ENCODE assay signal across 27 cellular contexts in genomic region chr11:127737499-127737898, GRCh38.
DNase-seq lines count a peak whose midpoint lies in the region; ATAC-seq, FAIRE-seq and TF ChIP-seq lines count a peak whose summit lies in the region.
"Had no signal": no experiment of that assay in that cellular context is flagged by ENCODE, and none has a peak within 500 bp of the region (broad histone marks: within the 10 kb centered on the region; RNA-seq: fewer than 3 reads in every experiment).

No MANE protein-coding gene starts in this region.

- WGBS in HepG2 (ENCODE audit: low lambda C conversion rate), result 29% methylated on average over 2 of the region's 2 CpGs
- 74% methylated on average over 2 of the region's 2 CpGs for whole genome bisulfite sequencing in right lobe of liver (ENCODE audit: insufficient coverage, low coverage, low lambda C conversion rate, missing lambda C conversion rate)

- no peak for DNase-seq in HepG2 (ENCODE audit: low spot score)
- no peak for DNase-seq in right lobe of liver
- DNase-seq in endothelial cell of umbilical vein (ENCODE audit: low read depth, low spot score), result peak; percentile 2
- DNase-seq in mesenteric fat pad (ENCODE audit: low spot score), result no peak
- DNase-seq in naive thymus-derived CD8-positive, alpha-beta T cell, result no peak
- DNase-seq: 8988T; ACHN; BE2C; C1 segment of cervical spinal cord; CD4-positive, alpha-beta memory T cell; CD4-positive, CD25-positive, alpha-beta regulatory T cell; CD8-positive, alpha-beta memory T cell; COR-L47; DMS 273 treated with DMSO at 0.1 percent for 48 hours; DMS153; DMS53; DMS79; DND-41; EL; GDM1 had no signal

- H3K27me3 ChIP-seq in HepG2 (ENCODE audit: control insufficient read depth in 1 of 2, insufficient read depth in 2 of 2, low read length in 2 of 2) (no peaks in the 10 kb centered on the region), right lobe of liver (no peaks in the 10 kb centered on the region), endothelial cell of umbilical vein (ENCODE audit: control insufficient read depth in 2 of 2, insufficient read depth in 2 of 2, low read length in 2 of 2) (no peaks in the 10 kb centered on the region)
- H3K27me3 ChIP-seq: BE2C, BLaER1 had no signal

- no peaks in the 10 kb centered on the region for H3K4me1 ChIP-seq in HepG2 (ENCODE audit: insufficient read depth, low read length)
- H3K4me1 ChIP-seq in right lobe of liver, result no peaks in the 10 kb centered on the region
- H3K4me1 ChIP-seq in endothelial cell of umbilical vein (ENCODE audit: control insufficient read depth, extremely low read depth, insufficient read depth, low read length), result no peaks in the 10 kb centered on the region
- H3K4me1 ChIP-seq: BE2C had no signal

- H3K27ac ChIP-seq in HepG2 (ENCODE audit: extremely low read length, insufficient read depth, low read length), result no peak overlapping the region
- H3K27ac ChIP-seq in right lobe of liver, result no peak overlapping the region
- H3K27ac ChIP-seq in endothelial cell of umbilical vein (ENCODE audit: insufficient read depth, low read depth, low read length), result no peak overlapping the region
- H3K27ac ChIP-seq: BLaER1 had no signal

- FAIRE-seq in HepG2 (lab: Jason Lieb, UNC), result no peak
- FAIRE-seq in endothelial cell of umbilical vein (lab: Jason Lieb, UNC), result no peak
- FAIRE-seq: A204.1, GM12878, GM12892, GM18507 had no signal

- TF ChIP-seq EP300 in HepG2 (IDR thresholded peaks at IDR 0.05; ENCODE audit: low read depth in 2 of 2, low read length in 2 of 2) (no peak), HepG2 (CRISPR knock-in tag; IDR thresholded peaks at IDR 0.05; ENCODE audit: borderline replicate concordance) (no peak)

- H4K20me1 ChIP-seq in HepG2 (ENCODE audit: insufficient read depth, low read length) (no peaks in the 10 kb centered on the region), endothelial cell of umbilical vein (replicated peaks; ENCODE audit: control insufficient read depth, extremely low read depth, insufficient read depth, low read length) (no peaks in the 10 kb centered on the region)
- H4K20me1 ChIP-seq: BLaER1 had no signal

- H2AFZ ChIP-seq in HepG2 (ENCODE audit: low read length), result no peak overlapping the region
- no peak overlapping the region for H2AFZ ChIP-seq in endothelial cell of umbilical vein (ENCODE audit: low read depth, low read length)

- CTCF ChIA-PET in HepG2 (lab: Yijun Ruan, JAX; ENCODE audit: low intra/inter-chr PET ratio, low total read pairs) (no interaction called here), endothelial cell of umbilical vein (lab: Charles Lee) (no interaction called here)

- H3K4me1 Mint-ChIP-seq in nephron, result peaks cover 12% of the 10 kb centered on the region
- peaks cover 0 to 3% (median under 1%) of the 10 kb centered on the region in 4 donors for H3K4me1 Mint-ChIP-seq in naive thymus-derived CD8-positive, alpha-beta T cell
- H3K4me1 Mint-ChIP-seq: CD14-positive monocyte had no signal

- TF ChIP-seq CTCF in HepG2 (CRISPR knock-in tag; IDR thresholded peaks at IDR 0.05), result no peak
- TF ChIP-seq CTCF in right lobe of liver (IDR thresholded peaks at IDR 0.05), result no peak
- no peak for TF ChIP-seq CTCF in endothelial cell of umbilical vein (IDR thresholded peaks at IDR 0.05; ENCODE audit: extremely low read depth in 1 of 2, insufficient read depth in 1 of 2, low read depth in 1 of 2, low read length in 2 of 2)
- TF ChIP-seq CTCF in nephron (IDR thresholded peaks at IDR 0.05; ENCODE audit: unreplicated experiment in 3 of 3), result no peak

- H3K9me1 ChIP-seq in endothelial cell of umbilical vein (replicated peaks; ENCODE audit: control insufficient read depth, extremely low read depth, insufficient read depth, low read length), result no peaks in the 10 kb centered on the region

- H3K27ac Mint-ChIP-seq in nephron, result peak overlapping the region in 2 of 3 experiments; percentile 4 to 36
- no peak overlapping the region for H3K27ac Mint-ChIP-seq in naive thymus-derived CD8-positive, alpha-beta T cell
- H3K27ac Mint-ChIP-seq: CD14-positive monocyte; CD4-positive, alpha-beta memory T cell; CD4-positive, CD25-positive, alpha-beta regulatory T cell; CD8-positive, alpha-beta memory T cell had no signal

- intact Hi-C loops in HepG2 (cut with micrococcal nuclease; ENCODE audit: unreplicated experiment) (no loop called here), right lobe of liver (cut with DNase I) (no loop called here), endothelial cell of umbilical vein (cut with micrococcal nuclease) (no loop called here)

- H3K4me2 ChIP-seq in HepG2 (ENCODE audit: low read depth, low read length), result no peak overlapping the region
- H3K4me2 ChIP-seq in endothelial cell of umbilical vein (ENCODE audit: insufficient read depth, low read length), result no peak overlapping the region
- H3K4me2 ChIP-seq: BLaER1 had no signal

- H3K36me3 ChIP-seq in HepG2 (replicated peaks in 1 of 2; ENCODE audit: control insufficient read depth in 1 of 2, insufficient read depth in 2 of 2, low read length in 2 of 2), result no peaks in the 10 kb centered on the region
- H3K36me3 ChIP-seq in right lobe of liver, result no peaks in the 10 kb centered on the region
- H3K36me3 ChIP-seq in endothelial cell of umbilical vein (ENCODE audit: control insufficient read depth in 2 of 2, extremely low read depth in 1 of 2, insufficient read depth in 2 of 2, low read length in 2 of 2), result no peaks in the 10 kb centered on the region
- H3K36me3 ChIP-seq: BE2C, BLaER1 had no signal

- H3K9ac ChIP-seq in HepG2 (ENCODE audit: insufficient read depth, low read depth, low read length) (no peak overlapping the region), endothelial cell of umbilical vein (replicated peaks; ENCODE audit: extremely low read depth, insufficient read depth, low read length) (no peak overlapping the region)
- H3K9ac ChIP-seq: BLaER1 had no signal

- dilution Hi-C loops in endothelial cell of umbilical vein (cut with MboI; ENCODE audit: extremely low pct_ligation_motif_present, low sequenced_read_pairs), result no loop called here

- no TSS peak for BruUV-seq in HepG2 (replicated peaks; lab: Mats Ljungman, UMichigan)
- BruUV-seq in endothelial cell of umbilical vein (replicated peaks; lab: Mats Ljungman, UMichigan), result no TSS peak

- TF ChIP-seq RAD21 in HepG2 (CRISPR knock-in tag; IDR thresholded peaks at IDR 0.05), result no peak

- H3K36me3 Mint-ChIP-seq in nephron (ENCODE audit: low read depth), result no peaks in the 10 kb centered on the region
- H3K36me3 Mint-ChIP-seq in naive thymus-derived CD8-positive, alpha-beta T cell, result no peaks in the 10 kb centered on the region
- H3K36me3 Mint-ChIP-seq: CD14-positive monocyte; CD4-positive, alpha-beta memory T cell; CD4-positive, CD25-positive, alpha-beta regulatory T cell; CD8-positive, alpha-beta memory T cell had no signal

- H3K9me3 ChIP-seq in HepG2 (ENCODE audit: low read length), result peaks cover 81% of the 10 kb centered on the region
- H3K9me3 ChIP-seq in right lobe of liver, result no peaks in the 10 kb centered on the region
- no peaks in the 10 kb centered on the region for H3K9me3 ChIP-seq in endothelial cell of umbilical vein (replicated peaks; ENCODE audit: control insufficient read depth, insufficient read depth, low read length)
- H3K9me3 ChIP-seq: BE2C, BLaER1 had no signal

- no peak overlapping the region for H3K4me3 Mint-ChIP-seq in nephron
- no peak overlapping the region for H3K4me3 Mint-ChIP-seq in naive thymus-derived CD8-positive, alpha-beta T cell
- H3K4me3 Mint-ChIP-seq: CD14-positive monocyte; CD4-positive, alpha-beta memory T cell; CD4-positive, CD25-positive, alpha-beta regulatory T cell; CD8-positive, alpha-beta memory T cell had no signal

- TF ChIP-seq POLR2A in HepG2 (IDR thresholded peaks at IDR 0.05; ENCODE audit: insufficient read depth in 1 of 2, low read depth in 2 of 2, low read length in 2 of 2) (no peak), right lobe of liver (IDR thresholded peaks at IDR 0.05) (no peak), endothelial cell of umbilical vein (IDR thresholded peaks at IDR 0.05; ENCODE audit: low read depth, low read length) (no peak)

- ATAC-seq in HepG2 (no peak), right lobe of liver (no peak)
- ATAC-seq in naive thymus-derived CD8-positive, alpha-beta T cell, result no peak
- ATAC-seq: GM12878 had no signal

- in situ Hi-C loops in HepG2 (cut with HindIII; ENCODE audit: extremely low pct_ligation_motif_present, low pct_unique_long_range_greater_than_20kb), result no loop called here

- H3K4me3 ChIP-seq in HepG2 (replicated peaks in 1 of 3; ENCODE audit: insufficient read depth in 1 of 3, low read depth in 2 of 3, low read length in 3 of 3) (no peak overlapping the region), right lobe of liver (no peak overlapping the region), endothelial cell of umbilical vein (replicated peaks in 1 of 3; ENCODE audit: insufficient read depth in 1 of 3, low read depth in 1 of 3, low read length in 3 of 3) (no peak overlapping the region)
- H3K4me3 ChIP-seq: BLaER1, GM12878 had no signal

- H3K27me3 Mint-ChIP-seq in nephron (ENCODE audit: low read depth), result peaks cover 3% of the 10 kb centered on the region
- peaks cover 0 to 5% (median 0%) of the 10 kb centered on the region in 5 donors for H3K27me3 Mint-ChIP-seq in naive thymus-derived CD8-positive, alpha-beta T cell
- H3K27me3 Mint-ChIP-seq: CD4-positive, alpha-beta memory T cell; CD4-positive, CD25-positive, alpha-beta regulatory T cell; CD8-positive, alpha-beta memory T cell had no signal

- POLR2A ChIA-PET in HepG2 (lab: Yijun Ruan, JAX) (no interaction called here), endothelial cell of umbilical vein (lab: Charles Lee) (no interaction called here)
- POLR2A ChIA-PET in naive thymus-derived CD8-positive, alpha-beta T cell (lab: Charles Lee), result no interaction called here

- no peaks in the 10 kb centered on the region for H3K9me3 Mint-ChIP-seq in nephron
- H3K9me3 Mint-ChIP-seq in naive thymus-derived CD8-positive, alpha-beta T cell, result no peaks in the 10 kb centered on the region
- H3K9me3 Mint-ChIP-seq: CD4-positive, alpha-beta memory T cell had no signal

- H3K79me2 ChIP-seq in HepG2 (ENCODE audit: insufficient read depth, low read length) (no peaks in the 10 kb centered on the region), endothelial cell of umbilical vein (ENCODE audit: control insufficient read depth, insufficient read depth, low read length) (no peaks in the 10 kb centered on the region)

TF ChIP-seq in HepG2, 621 proteins besides CTCF, POLR2A, EP300 and RAD21:
- 0 out of 2 replicates have a peak, but pooled peaks have one; percentile 8 for TF ChIP-seq CREB1 (IDR thresholded peaks at IDR 0.05)
- TF ChIP-seq CREB1 (CRISPR knock-in tag; IDR thresholded peaks at IDR 0.05), result no peak
- TF ChIP-seq GABPB1 (CRISPR knock-in tag; IDR thresholded peaks at IDR 0.05), result no peak
TF ChIP-seq in HepG2: peak in this region for 1.

TF ChIP-seq in endothelial cell of umbilical vein, 7 proteins besides CTCF, POLR2A, EP300 and RAD21:
- TF ChIP-seq POLR2AphosphoS5 (IDR thresholded peaks at IDR 0.05; ENCODE audit: insufficient read depth, low read depth, low read length) (no peak), JUN (IDR thresholded peaks at IDR 0.05; ENCODE audit: borderline replicate concordance, insufficient read depth, insufficient read length, low read depth) (peak; percentile 59), EZH2 (IDR thresholded peaks at IDR 0.05; ENCODE audit: borderline replicate concordance, low read depth, low read length, severe bottlenecking) (no peak)

Comparison
In these comparisons a context has a peak if more than half of its experiments do, and no peak if none do; other contexts are left out.
1. H3K27ac Mint-ChIP-seq: peak in nephron (2 of 3); none in naive thymus-derived CD8-positive, alpha-beta T cell (0 of 10).